16 cellular contexts compared by ENCODE assay signal in genomic region chr16:29775742-29776408, GRCh38. TPM values are rescaled to one million over a fixed set of nuclear protein-coding genes. Genes with fewer than 3 reads are reported as not detected.
A peak's percentile ranks its signal among the peaks of the same experiment; 100 is the strongest.
DNase-seq lines count a peak whose midpoint lies in the region; ATAC-seq and TF ChIP-seq lines count a peak whose summit lies in the region.
"Had no signal": no experiment of that assay in that cellular context is flagged by ENCODE, and none has a peak within 500 bp of the region (broad histone marks: within the 10 kb centered on the region; RNA-seq: fewer than 3 reads in every experiment).

No MANE protein-coding gene starts in this region.

- DNase-seq in HCT116 (ENCODE audit: low read depth, low spot score) (no peak), NCI-H226 (peak; percentile 93), epithelial cell of esophagus (ENCODE audit: low read depth) (peak; percentile 77), osteoblast (ENCODE audit: insufficient read length, low spot score, missing footprints) (peak; percentile 81), GM19240 (ENCODE audit: insufficient read length, low spot score) (no peak), iPS-NIHi11 (ENCODE audit: low spot score) (no peak), nucleus accumbens (lab: John Stamatoyannopoulos, UW) (no peak)
- DNase-seq: activated B cell treated with CpG ODN at 0.5 μM for 24 hours; activated T-cell treated with anti-CD3 and anti-CD28 coated beads, Interleukin-2, amount 50 U/mL, for 1 hour; adrenal gland; dorsolateral prefrontal cortex; left ventricle myocardium inferior; NCI-H774; SHP77 treated with DMSO at 0.1 percent for 48 hours had no signal

- TF ChIP-seq CTCF in HCT116 (IDR thresholded peaks at IDR 0.05 in 2 of 3, conservative IDR thresholded peaks at IDR 0.05 in 1 of 3; ENCODE audit: borderline replicate concordance in 1 of 3, insufficient read depth in 1 of 3, low read depth in 2 of 3, low read length in 2 of 3) = no peak
- no peak for TF ChIP-seq CTCF in epithelial cell of esophagus (IDR thresholded peaks at IDR 0.05; ENCODE audit: insufficient read depth, low read depth, low read length, missing control alignments)
- TF ChIP-seq CTCF in osteoblast (IDR thresholded peaks at IDR 0.05; ENCODE audit: extremely low read depth, low read depth, low read length) = no peak

- H3K9ac ChIP-seq in HCT116 (ENCODE audit: low read length) = no peak overlapping the region

- TF ChIP-seq RAD21 in HCT116 (IDR thresholded peaks at IDR 0.05; ENCODE audit: low read depth) = no peak

- H3K4me1 ChIP-seq in HCT116 (ENCODE audit: control insufficient read depth in 1 of 2, insufficient read depth in 2 of 2, low read length in 2 of 2) (peaks cover 2 to 22% of the 10 kb centered on the region in 2 experiments; a peak in 2 of 4 replicates), osteoblast (ENCODE audit: insufficient read depth, low read length) (no peaks in the 10 kb centered on the region)
- H3K4me1 ChIP-seq: adrenal gland, left ventricle myocardium inferior, tibial nerve had no signal

- RAD21 ChIA-PET in HCT116 (lab: Charles Lee; ENCODE audit: low non-redundant PET in 1 of 2, low total read pairs in 2 of 2, uncharacterized antibody in 2 of 2, unreplicated experiment in 2 of 2) = no interaction called here

- ATAC-seq in HCT116 = peak; percentile 48; the same call in 1 of the 2 replicates

- H3K27ac ChIP-seq in HCT116 (ENCODE audit: low read depth, low read length) = no peak overlapping the region
- no peak overlapping the region for H3K27ac ChIP-seq in osteoblast (ENCODE audit: low read depth, low read length)
- H3K27ac ChIP-seq: adrenal gland, dorsolateral prefrontal cortex, HL-60, left ventricle myocardium inferior, tibial nerve had no signal

- peak overlapping the region; percentile 83 for H2AFZ ChIP-seq in HCT116 (ENCODE audit: low read depth, low read length, poor library complexity, severe bottlenecking)
- no peak overlapping the region for H2AFZ ChIP-seq in osteoblast (ENCODE audit: low read length)

- H3K79me2 ChIP-seq in HCT116 (ENCODE audit: insufficient read depth, low read length) (no peaks in the 10 kb centered on the region), osteoblast (ENCODE audit: insufficient read depth, low read length) (no peaks in the 10 kb centered on the region)

- H4K20me1 ChIP-seq in HCT116 (ENCODE audit: insufficient read depth) = no peaks in the 10 kb centered on the region
- H4K20me1 ChIP-seq in osteoblast (ENCODE audit: insufficient read depth, low read length) = no peaks in the 10 kb centered on the region

- H3K9me3 ChIP-seq in HCT116 (ENCODE audit: control insufficient read depth in 1 of 2, insufficient read depth in 1 of 2, low read depth in 1 of 2, low read length in 2 of 2) = no peaks in the 10 kb centered on the region
- H3K9me3 ChIP-seq in osteoblast (ENCODE audit: low read depth, low read length) = no peaks in the 10 kb centered on the region
- H3K9me3 ChIP-seq: adrenal gland, left ventricle myocardium inferior, tibial nerve had no signal

- H3K9me2 ChIP-seq in HCT116 (ENCODE audit: insufficient read depth) = no peaks in the 10 kb centered on the region

- H3K4me3 ChIP-seq in HCT116 (replicated peaks in 1 of 2; ENCODE audit: low read depth in 1 of 2, low read length in 2 of 2) (no peak overlapping the region), epithelial cell of esophagus (ENCODE audit: low read length) (no peak overlapping the region), osteoblast (ENCODE audit: insufficient read depth, low read length) (no peak overlapping the region)
- H3K4me3 ChIP-seq: adrenal gland, dorsolateral prefrontal cortex, left ventricle myocardium inferior, tibial nerve had no signal

- H3K4me2 ChIP-seq in HCT116 (ENCODE audit: low read length) (peak overlapping the region; percentile 34), osteoblast (ENCODE audit: insufficient read depth, low read length) (no peak overlapping the region)

- H3K36me3 ChIP-seq in HCT116 (ENCODE audit: control insufficient read depth in 1 of 2, insufficient read depth in 2 of 2, low read length in 2 of 2) (no peaks in the 10 kb centered on the region), osteoblast (ENCODE audit: insufficient read depth, low read length) (no peaks in the 10 kb centered on the region)
- H3K36me3 ChIP-seq: adrenal gland, left ventricle myocardium inferior, tibial nerve had no signal

- POLR2A ChIA-PET in HCT116 (lab: Charles Lee) = no interaction called here

- BruUV-seq in HCT116 (replicated peaks; lab: Mats Ljungman, UMichigan) = no TSS peak

- intact Hi-C loops in HCT116 (cut with micrococcal nuclease) = no loop called here

- CTCF ChIA-PET in HCT116 (lab: Charles Lee) = no interaction called here

- TF ChIP-seq POLR2A in HCT116 (IDR thresholded peaks at IDR 0.05; ENCODE audit: borderline replicate concordance, extremely low read depth, insufficient read depth, insufficient read length) = no peak

- no peaks in the 10 kb centered on the region for H3K27me3 ChIP-seq in HCT116 (ENCODE audit: insufficient read depth, low read length)
- peaks cover 10% of the 10 kb centered on the region for H3K27me3 ChIP-seq in osteoblast (ENCODE audit: insufficient read depth, low read length)
- H3K27me3 ChIP-seq: adrenal gland, dorsolateral prefrontal cortex had no signal

TF ChIP-seq in HCT116, 20 proteins besides CTCF, POLR2A, EP300 and RAD21:
- no peak for TF ChIP-seq SRF (IDR thresholded peaks at IDR 0.05; ENCODE audit: low read depth)
- no peak for TF ChIP-seq ZNF274 (IDR thresholded peaks at IDR 0.05; ENCODE audit: low read depth, low read length)
- peak; percentile 32; the same call in 1 of the 2 replicates for TF ChIP-seq FOSL1 (IDR thresholded peaks at IDR 0.05; ENCODE audit: low read depth)
- no peak for TF ChIP-seq JUND (IDR thresholded peaks at IDR 0.05)
TF ChIP-seq in HCT116: peak in this region for 1.

RNA-seq across cellular contexts. Expression of gene ZG16, which starts 2.2 kb away (rescaled TPM):
- total RNA-seq in HCT116 (2021; ENCODE audit: unreplicated experiment) = 0.07 TPM
- polyA plus RNA-seq in HCT116 (2012) = not detected in 2 replicates
- not detected in 2 replicates for total RNA-seq in osteoblast
- total RNA-seq: activated B cell treated with CpG ODN at 0.5 μM for 24 hours, dorsolateral prefrontal cortex, left ventricle myocardium inferior, tibial nerve had no signal

RNA-seq across cellular contexts. Expression of gene KIF22, which starts 14.7 kb away (rescaled TPM):
- 155 TPM for total RNA-seq in HCT116 (2021; ENCODE audit: unreplicated experiment)
- 141 and 166 TPM in 2 replicates for polyA plus RNA-seq in HCT116 (2012)
- 8.3 and 12.4 TPM in 2 replicates for total RNA-seq in osteoblast

RNA-seq across cellular contexts. Expression of gene C16orf54, which starts 30.1 kb away (rescaled TPM):
- total RNA-seq in HCT116 (2021; ENCODE audit: unreplicated experiment) (0.15 TPM), osteoblast (0.59 and 0.72 TPM in 2 replicates)
- not detected in 2 replicates for polyA plus RNA-seq in HCT116 (2012)

RNA-seq across cellular contexts. Expression of gene MAZ, which starts 30.5 kb away (rescaled TPM):
- total RNA-seq in HCT116 (2021; ENCODE audit: unreplicated experiment) (256 TPM), osteoblast (221 and 267 TPM in 2 replicates)
- 305 and 354 TPM in 2 replicates for polyA plus RNA-seq in HCT116 (2012)

RNA-seq across cellular contexts. Expression of gene PRRT2, which starts 36.1 kb away (rescaled TPM):
- total RNA-seq in HCT116 (2021; ENCODE audit: unreplicated experiment) = 4.0 TPM
- 2.5 and 2.6 TPM in 2 replicates for polyA plus RNA-seq in HCT116 (2012)
- total RNA-seq in osteoblast = 1.4 and 4.1 TPM in 2 replicates

Comparison
In these comparisons a context has a peak if more than half of its experiments do, and no peak if none do; other contexts are left out.
1. DNase-seq: peak in NCI-H226 (single experiment), epithelial cell of esophagus (single experiment) and osteoblast (single experiment); none in HCT116 (single experiment), GM19240 (single experiment), iPS-NIHi11 (single experiment) and nucleus accumbens (0 of 56).
2. RNA of gene KIF22, which starts 14.7 kb away (total RNA-seq): 155 TPM in HCT116 (single experiment); 8.3 to 12.4 TPM in osteoblast; every median in the first group is over 10 times any median in the second.